In genomic region chr20:8373579-8373978, GRCh38 we compare ENCODE assay signal across 34 cellular contexts.
A peak's percentile ranks its signal among the peaks of the same experiment; 100 is the strongest.
DNase-seq lines count a peak whose midpoint lies in the region; ATAC-seq, FAIRE-seq and TF ChIP-seq lines count a peak whose summit lies in the region.
"Had no signal": no experiment of that assay in that cellular context is flagged by ENCODE, and none has a peak within 500 bp of the region (broad histone marks: within the 10 kb centered on the region; RNA-seq: fewer than 3 reads in every experiment).

No MANE protein-coding gene starts in this region.

- H3K36me3 Mint-ChIP-seq in activated CD4-positive, alpha-beta T cell treated with anti-CD3 and anti-CD28 coated beads for 36 hours (ENCODE audit: low read depth): no peaks in the 10 kb centered on the region
- H3K36me3 Mint-ChIP-seq in activated T-helper 17 cell treated with anti-CD3 and anti-CD28 coated beads, Interleukin-2, amount 50 U/mL, for 72 hours (ENCODE audit: low read depth): no peaks in the 10 kb centered on the region
- H3K36me3 Mint-ChIP-seq in WTC11: no peaks in the 10 kb centered on the region
- H3K36me3 Mint-ChIP-seq: CD4-positive, alpha-beta memory T cell; CD4-positive, CD25-positive, alpha-beta regulatory T cell; CD8-positive, alpha-beta T cell had no signal

- H3K4me1 Mint-ChIP-seq in activated CD4-positive, alpha-beta T cell treated with anti-CD3 and anti-CD28 coated beads for 36 hours: peaks cover 6% of the 10 kb centered on the region
- peaks cover 14% of the 10 kb centered on the region for H3K4me1 Mint-ChIP-seq in activated T-helper 17 cell treated with anti-CD3 and anti-CD28 coated beads, Interleukin-2, amount 50 U/mL, for 72 hours
- H3K4me1 Mint-ChIP-seq in WTC11: peaks cover 7% of the 10 kb centered on the region; the same call in 1 of the 2 replicates
- H3K4me1 Mint-ChIP-seq: CD4-positive, CD25-positive, alpha-beta regulatory T cell had no signal

- H3K9me3 ChIP-seq in HepG2 (ENCODE audit: low read length) (no peaks in the 10 kb centered on the region), right lobe of liver (no peaks in the 10 kb centered on the region), A549 (no peaks in the 10 kb centered on the region), IMR-90 (ENCODE audit: control insufficient read depth, insufficient read depth, low read length) (no peaks in the 10 kb centered on the region), Loucy (ENCODE audit: insufficient read depth, low read depth, low read length) (no peaks in the 10 kb centered on the region)
- H3K9me3 ChIP-seq: BE2C; BLaER1; BLaER1 treated with 17β-estradiol and CSF1 and Interleukin-3, amounts not matched to agents 10 nM and 100 nM; Caco-2 had no signal

- H2BK120ac ChIP-seq in IMR-90 (ENCODE audit: low read depth, low read length): no peak overlapping the region

- TF ChIP-seq EP300 in HepG2 (IDR thresholded peaks at IDR 0.05; ENCODE audit: low read depth in 2 of 2, low read length in 2 of 2) (no peak), HepG2 (CRISPR knock-in tag; IDR thresholded peaks at IDR 0.05; ENCODE audit: borderline replicate concordance) (no peak), A549 (IDR thresholded peaks at IDR 0.05) (no peak)

- TF ChIP-seq POLR2A in HepG2 (IDR thresholded peaks at IDR 0.05; ENCODE audit: insufficient read depth in 1 of 2, low read depth in 2 of 2, low read length in 2 of 2): no peak
- no peak for TF ChIP-seq POLR2A in right lobe of liver (IDR thresholded peaks at IDR 0.05)
- no peak for TF ChIP-seq POLR2A in A549 (IDR thresholded peaks at IDR 0.05; ENCODE audit: low read length)
- TF ChIP-seq POLR2A in IMR-90 (IDR thresholded peaks at IDR 0.05; ENCODE audit: low read depth, low read length): no peak

- intact Hi-C loops in HepG2 (cut with micrococcal nuclease; ENCODE audit: unreplicated experiment) (no loop called here), right lobe of liver (cut with DNase I) (no loop called here), IMR-90 (cut with micrococcal nuclease) (no loop called here)
- intact Hi-C loops in activated CD4-positive, alpha-beta T cell treated with anti-CD3 and anti-CD28 coated beads for 36 hours (cut with DNase I, micrococcal nuclease): no loop called here

- TF ChIP-seq RAD21 in HepG2 (CRISPR knock-in tag; IDR thresholded peaks at IDR 0.05) (no peak), A549 (conservative IDR thresholded peaks at IDR 0.05 in 1 of 2, IDR thresholded peaks at IDR 0.05 in 1 of 2) (no peak), IMR-90 (IDR thresholded peaks at IDR 0.05; ENCODE audit: low read length) (no peak)

- H2BK5ac ChIP-seq in IMR-90 (ENCODE audit: low read depth, low read length, poor library complexity, severe bottlenecking): no peak overlapping the region

- H3K27ac ChIP-seq in HepG2 (ENCODE audit: extremely low read length, insufficient read depth, low read length) (no peak overlapping the region), right lobe of liver (no peak overlapping the region), A549 (no peak overlapping the region), IMR-90 (ENCODE audit: insufficient read depth, low read length) (no peak overlapping the region)
- H3K27ac ChIP-seq: 22Rv1; BLaER1; BLaER1 treated with 17β-estradiol and CSF1 and Interleukin-3, amounts not matched to agents 10 nM and 100 nM; C4-2B had no signal

- DNase-seq in HepG2 (ENCODE audit: low spot score) (no peak), right lobe of liver (no peak), A549 (ENCODE audit: low read depth in 1 of 2, low spot score in 1 of 2) (no peak), IMR-90 (no peak), WTC11 (ENCODE audit: low spot score) (no peak)
- no peak for DNase-seq in activated CD4-positive, alpha-beta T cell treated with anti-CD3 and anti-CD28 coated beads for 36 hours
- DNase-seq: 8988T; ACHN; BE2C; C1 segment of cervical spinal cord; Caco-2; Calu3; CD4-positive, alpha-beta memory T cell; CD4-positive, alpha-beta T cell; CD4-positive, CD25-positive, alpha-beta regulatory T cell; CD8-positive, alpha-beta memory T cell; CD8-positive, alpha-beta T cell; COR-L47; DMS 273 treated with DMSO at 0.1 percent for 48 hours; DMS153; DMS53; DMS79; DMS79 treated with DMSO at 0.1 percent for 48 hours; DND-41; EL had no signal

- no peak overlapping the region for H4K5ac ChIP-seq in IMR-90 (ENCODE audit: low read depth, low read length)

- H3K56ac ChIP-seq in IMR-90 (ENCODE audit: extremely low read depth, insufficient read depth, low read length): no peak overlapping the region

- H4K20me1 ChIP-seq in HepG2 (ENCODE audit: insufficient read depth, low read length): no peaks in the 10 kb centered on the region
- peaks cover 4% of the 10 kb centered on the region; the same call in 1 of the 2 replicates for H4K20me1 ChIP-seq in IMR-90 (ENCODE audit: insufficient read depth, low read length)
- no peaks in the 10 kb centered on the region for H4K20me1 ChIP-seq in Loucy (ENCODE audit: insufficient read depth, low read length, poor library complexity, severe bottlenecking)

- ATAC-seq in HepG2: no peak
- ATAC-seq in right lobe of liver: no peak
- no peak for ATAC-seq in A549
- no peak for ATAC-seq in IMR-90 (ENCODE audit: low read depth)
- ATAC-seq in activated CD4-positive, alpha-beta T cell treated with anti-CD3 and anti-CD28 coated beads for 36 hours: no peak
- no peak for ATAC-seq in activated T-helper 17 cell treated with anti-CD3 and anti-CD28 coated beads, Interleukin-2, amount 50 U/mL, for 72 hours (replicated peaks)
- no peak for ATAC-seq in WTC11
- ATAC-seq: CD8-positive, alpha-beta T cell had no signal

- H3K79me1 ChIP-seq in IMR-90 (ENCODE audit: low read depth in 1 of 2, low read length in 2 of 2): no peaks in the 10 kb centered on the region

- in situ Hi-C loops in HepG2 (cut with HindIII; ENCODE audit: extremely low pct_ligation_motif_present, low pct_unique_long_range_greater_than_20kb) (no loop called here), IMR-90 (cut with MboI; ENCODE audit: low sequenced_read_pairs) (no loop called here)

- H2BK20ac ChIP-seq in IMR-90 (ENCODE audit: low read depth, low read length): no peak overlapping the region

- H2AK9ac ChIP-seq in IMR-90 (replicated peaks; ENCODE audit: low read depth, low read length, poor library complexity): no peak overlapping the region

- no peaks in the 10 kb centered on the region for H3K4me1 ChIP-seq in HepG2 (ENCODE audit: insufficient read depth, low read length)
- H3K4me1 ChIP-seq in right lobe of liver: no peaks in the 10 kb centered on the region
- no peaks in the 10 kb centered on the region for H3K4me1 ChIP-seq in A549
- no peaks in the 10 kb centered on the region for H3K4me1 ChIP-seq in IMR-90 (ENCODE audit: control insufficient read depth, insufficient read depth, low read length)
- H3K4me1 ChIP-seq in Loucy (ENCODE audit: insufficient read depth, low read length, poor library complexity, severe bottlenecking): peaks cover 33% of the 10 kb centered on the region
- H3K4me1 ChIP-seq: Caco-2 had no signal

- no peak overlapping the region for H3K9ac ChIP-seq in HepG2 (ENCODE audit: insufficient read depth, low read depth, low read length)
- H3K9ac ChIP-seq in IMR-90 (ENCODE audit: low read depth, low read length): no peak overlapping the region
- H3K9ac ChIP-seq in Loucy (ENCODE audit: low read depth, low read length, poor library complexity, severe bottlenecking): no peak overlapping the region
- H3K9ac ChIP-seq: BLaER1; BLaER1 treated with 17β-estradiol and CSF1 and Interleukin-3, amounts not matched to agents 10 nM and 100 nM had no signal

- 0 out of 2 replicates have a peak, but pooled peaks cover 3% of the 10 kb centered on the region for H3K9me1 ChIP-seq in IMR-90 (ENCODE audit: insufficient read depth, low read length)

- no peak overlapping the region for H2BK15ac ChIP-seq in IMR-90 (ENCODE audit: low read depth, low read length)

- no peak overlapping the region for H2AK5ac ChIP-seq in IMR-90 (ENCODE audit: low read depth, low read length)

- H3K27me3 Mint-ChIP-seq in activated CD4-positive, alpha-beta T cell treated with anti-CD3 and anti-CD28 coated beads for 36 hours: no peaks in the 10 kb centered on the region
- no peaks in the 10 kb centered on the region for H3K27me3 Mint-ChIP-seq in activated T-helper 17 cell treated with anti-CD3 and anti-CD28 coated beads, Interleukin-2, amount 50 U/mL, for 72 hours
- H3K27me3 Mint-ChIP-seq in WTC11 (ENCODE audit: low read depth): no peaks in the 10 kb centered on the region
- H3K27me3 Mint-ChIP-seq: CD4-positive, alpha-beta memory T cell; CD4-positive, alpha-beta T cell; CD8-positive, alpha-beta memory T cell had no signal

- H3K14ac ChIP-seq in IMR-90 (replicated peaks; ENCODE audit: low read depth, low read length): no peak overlapping the region

- H3K18ac ChIP-seq in IMR-90 (ENCODE audit: low read depth, low read length): no peak overlapping the region

- peaks cover 9 to 26% of the 10 kb centered on the region in 2 experiments; a peak in 4 of 5 replicates for H3K36me3 ChIP-seq in HepG2 (replicated peaks in 1 of 2; ENCODE audit: control insufficient read depth in 1 of 2, insufficient read depth in 2 of 2, low read length in 2 of 2)
- H3K36me3 ChIP-seq in right lobe of liver: no peaks in the 10 kb centered on the region
- H3K36me3 ChIP-seq in IMR-90 (ENCODE audit: control insufficient read depth, insufficient read depth, low read length): no peaks in the 10 kb centered on the region
- no peaks in the 10 kb centered on the region for H3K36me3 ChIP-seq in Loucy (ENCODE audit: insufficient read depth, low read length)
- H3K36me3 ChIP-seq: BLaER1; BLaER1 treated with 17β-estradiol and CSF1 and Interleukin-3, amounts not matched to agents 10 nM and 100 nM had no signal

- H3K4me3 ChIP-seq in HepG2 (replicated peaks in 1 of 3; ENCODE audit: insufficient read depth in 1 of 3, low read depth in 2 of 3, low read length in 3 of 3) (no peak overlapping the region), right lobe of liver (no peak overlapping the region), A549 (no peak overlapping the region), IMR-90 (ENCODE audit: insufficient read depth, low read depth, low read length) (no peak overlapping the region), Loucy (ENCODE audit: low read length, poor library complexity, severe bottlenecking) (no peak overlapping the region)
- H3K4me3 ChIP-seq: BLaER1; BLaER1 treated with 17β-estradiol and CSF1 and Interleukin-3, amounts not matched to agents 10 nM and 100 nM had no signal

- H2AFZ ChIP-seq in HepG2 (ENCODE audit: low read length) (no peak overlapping the region), IMR-90 (replicated peaks; ENCODE audit: low read length, poor library complexity) (no peak overlapping the region), Loucy (ENCODE audit: low read length) (no peak overlapping the region)

- no peak overlapping the region for H4K91ac ChIP-seq in IMR-90 (ENCODE audit: insufficient read depth, low read depth, low read length)

- H3K79me2 ChIP-seq in HepG2 (ENCODE audit: insufficient read depth, low read length): no peaks in the 10 kb centered on the region
- H3K79me2 ChIP-seq in Loucy (ENCODE audit: insufficient read depth, low read length): no peaks in the 10 kb centered on the region; the same call in 1 of the 2 replicates

- FAIRE-seq in HepG2 (lab: Jason Lieb, UNC) (no peak), A549 (lab: Jason Lieb, UNC) (no peak)
- FAIRE-seq: A204.1, D721Med had no signal

- H3K27ac Mint-ChIP-seq in activated CD4-positive, alpha-beta T cell treated with anti-CD3 and anti-CD28 coated beads for 36 hours: no peak overlapping the region
- no peak overlapping the region for H3K27ac Mint-ChIP-seq in activated T-helper 17 cell treated with anti-CD3 and anti-CD28 coated beads, Interleukin-2, amount 50 U/mL, for 72 hours
- H3K27ac Mint-ChIP-seq in WTC11: no peak overlapping the region
- H3K27ac Mint-ChIP-seq: B cell; CD4-positive, alpha-beta memory T cell; CD4-positive, alpha-beta T cell; CD4-positive, CD25-positive, alpha-beta regulatory T cell; CD8-positive, alpha-beta memory T cell; CD8-positive, alpha-beta T cell had no signal

- TF ChIP-seq CTCF in HepG2 (CRISPR knock-in tag; IDR thresholded peaks at IDR 0.05) (no peak), right lobe of liver (IDR thresholded peaks at IDR 0.05) (no peak), A549 (IDR thresholded peaks at IDR 0.05) (no peak), IMR-90 (conservative IDR thresholded peaks at IDR 0.05; ENCODE audit: low read depth, low read length) (no peak), Loucy (conservative IDR thresholded peaks at IDR 0.05; ENCODE audit: low read length) (no peak), WTC11 (IDR thresholded peaks at IDR 0.05) (no peak)

- no peaks in the 10 kb centered on the region for H3F3A ChIP-seq in Loucy (ENCODE audit: low read depth)

- H3K23ac ChIP-seq in IMR-90 (ENCODE audit: low read depth, low read length): no peak overlapping the region

- no peaks in the 10 kb centered on the region for H3K9me3 Mint-ChIP-seq in activated CD4-positive, alpha-beta T cell treated with anti-CD3 and anti-CD28 coated beads for 36 hours (ENCODE audit: low read depth)
- H3K9me3 Mint-ChIP-seq in activated T-helper 17 cell treated with anti-CD3 and anti-CD28 coated beads, Interleukin-2, amount 50 U/mL, for 72 hours: no peaks in the 10 kb centered on the region
- no peaks in the 10 kb centered on the region for H3K9me3 Mint-ChIP-seq in WTC11
- H3K9me3 Mint-ChIP-seq: CD4-positive, alpha-beta memory T cell; CD4-positive, alpha-beta T cell; CD8-positive, alpha-beta T cell had no signal

- H3K4me3 Mint-ChIP-seq in activated CD4-positive, alpha-beta T cell treated with anti-CD3 and anti-CD28 coated beads for 36 hours: no peak overlapping the region
- H3K4me3 Mint-ChIP-seq in activated T-helper 17 cell treated with anti-CD3 and anti-CD28 coated beads, Interleukin-2, amount 50 U/mL, for 72 hours: no peak overlapping the region
- H3K4me3 Mint-ChIP-seq in WTC11: no peak overlapping the region
- H3K4me3 Mint-ChIP-seq: B cell; CD4-positive, alpha-beta memory T cell; CD4-positive, alpha-beta T cell; CD4-positive, CD25-positive, alpha-beta regulatory T cell; CD8-positive, alpha-beta memory T cell; CD8-positive, alpha-beta T cell had no signal

- H4K8ac ChIP-seq in IMR-90 (ENCODE audit: low read depth in 2 of 2, low read length in 2 of 2): no peak overlapping the region

- POLR2A ChIA-PET in HepG2 (lab: Yijun Ruan, JAX): no interaction called here
- POLR2A ChIA-PET in A549 (lab: Yijun Ruan, JAX): no interaction called here
- POLR2A ChIA-PET in IMR-90 (lab: Charles Lee; ENCODE audit: unreplicated experiment): no interaction called here
- POLR2A ChIA-PET in activated CD4-positive, alpha-beta T cell treated with anti-CD3 and anti-CD28 coated beads for 36 hours (lab: Charles Lee): no interaction called here
- POLR2A ChIA-PET in WTC11 (lab: Charles Lee): no interaction called here

- H3K4ac ChIP-seq in IMR-90 (ENCODE audit: low read depth, low read length): no peak overlapping the region

- BruUV-seq in HepG2 (replicated peaks; lab: Mats Ljungman, UMichigan) (no TSS peak), IMR-90 (replicated peaks; lab: Mats Ljungman, UMichigan) (no TSS peak)

- H3K9me2 ChIP-seq in Loucy (replicated peaks; ENCODE audit: low read depth, low read length): no peaks in the 10 kb centered on the region

- WGBS in HepG2 (ENCODE audit: low lambda C conversion rate): 100% methylated on average over 1 of the region's 1 CpG
- 88% methylated on average over 1 of the region's 1 CpG for WGBS in right lobe of liver (ENCODE audit: insufficient coverage, low coverage, low lambda C conversion rate, missing lambda C conversion rate)
- WGBS in A549 (ENCODE audit: missing lambda C conversion rate): 60% methylated on average over 1 of the region's 1 CpG
- WGBS in IMR-90 (ENCODE audit: extremely low coverage in 2 of 2, insufficient read length in 1 of 2), 2 experiments: no CpG with 5 or more reads among the region's 1 CpG

- H3K4me2 ChIP-seq in HepG2 (ENCODE audit: low read depth, low read length): no peak overlapping the region
- no peak overlapping the region for H3K4me2 ChIP-seq in A549
- H3K4me2 ChIP-seq in IMR-90 (ENCODE audit: low read depth, low read length): no peak overlapping the region
- peak overlapping the region; percentile 44 for H3K4me2 ChIP-seq in Loucy (ENCODE audit: low read depth, low read length, poor library complexity, severe bottlenecking)

- H3K27me3 ChIP-seq in HepG2 (ENCODE audit: control insufficient read depth in 1 of 2, insufficient read depth in 2 of 2, low read length in 2 of 2): no peaks in the 10 kb centered on the region
- no peaks in the 10 kb centered on the region for H3K27me3 ChIP-seq in right lobe of liver
- no peaks in the 10 kb centered on the region for H3K27me3 ChIP-seq in IMR-90 (ENCODE audit: control insufficient read depth, insufficient read depth, low read length)
- no peaks in the 10 kb centered on the region for H3K27me3 ChIP-seq in Loucy (ENCODE audit: insufficient read depth, low read length, poor library complexity, severe bottlenecking)
- H3K27me3 ChIP-seq: BE2C; BLaER1; BLaER1 treated with 17β-estradiol and CSF1 and Interleukin-3, amounts not matched to agents 10 nM and 100 nM had no signal

- dilution Hi-C loops in IMR-90 (cut with HindIII; ENCODE audit: low sequenced_read_pairs, unreplicated experiment): no loop called here

- CTCF ChIA-PET in HepG2 (lab: Yijun Ruan, JAX; ENCODE audit: low intra/inter-chr PET ratio, low total read pairs) (no interaction called here), A549 (lab: Yijun Ruan, JAX) (interaction anchor here (1.6 to 4.3 kb wide), 2 partner anchors 16 to 348 kb away, joined by 4 to 20 read pairs; no protein-coding TSS in a partner anchor), IMR-90 (lab: Yijun Ruan, JAX) (no interaction called here), WTC11 (lab: Charles Lee) (no interaction called here)
- CTCF ChIA-PET in activated CD4-positive, alpha-beta T cell treated with anti-CD3 and anti-CD28 coated beads for 36 hours (lab: Charles Lee): interaction anchor here (0.9 to 1.4 kb wide), 2 partner anchors 13 to 17 kb away, joined by 3 to 4 read pairs; no protein-coding TSS in a partner anchor

Comparison
In these comparisons a context has a peak if more than half of its experiments do, and no peak if none do; other contexts are left out.
1. CTCF ChIA-PET loops: an anchor here in A549 (1.6 to 4.3 kb wide) and activated CD4-positive, alpha-beta T cell treated with anti-CD3 and anti-CD28 coated beads for 36 hours (0.9 to 1.4 kb wide); none called in HepG2, IMR-90 and WTC11.